ENCODE assay signal across 8 cellular contexts in genomic region chr11:30109774-30110173, GRCh38.
"Had no signal": no experiment of that assay in that cellular context is flagged by ENCODE, and none has a peak within 500 bp of the region (broad histone marks: within the 10 kb centered on the region; RNA-seq: fewer than 3 reads in every experiment).

No MANE protein-coding gene starts in this region.

- H3K9ac ChIP-seq: KMS-11 had no signal

- FAIRE-seq: HTR-8/SVneo, K562 had no signal

- H3K4me2 ChIP-seq: KMS-11 had no signal

- H3K4me1 Mint-ChIP-seq: IgD-negative memory B cell had no signal

- H3K27ac Mint-ChIP-seq: IgD-negative memory B cell had no signal

- H3K36me3 Mint-ChIP-seq: IgD-negative memory B cell had no signal

- H3K27ac ChIP-seq: HL-60, KMS-11 had no signal

- ATAC-seq: K562 had no signal

- H3K4me3 ChIP-seq: K562 had no signal

- DNase-seq: IMR-90, KBM-7, KG1 had no signal

- H3K4me3 Mint-ChIP-seq: IgD-negative memory B cell had no signal
